In genomic region chr14:36519431-36520321, GRCh38 we compare ENCODE assay signal across 9 cellular contexts. TPM values are rescaled to one million over a fixed set of nuclear protein-coding genes. Genes with fewer than 3 reads are reported as not detected.
A peak's percentile ranks its signal among the peaks of the same experiment; 100 is the strongest.
DNase-seq lines count a peak whose midpoint lies in the region; ATAC-seq and TF ChIP-seq lines count a peak whose summit lies in the region.
"Had no signal": no experiment of that assay in that cellular context is flagged by ENCODE, and none has a peak within 500 bp of the region (broad histone marks: within the 10 kb centered on the region; RNA-seq: fewer than 3 reads in every experiment).

Gene NKX2-1 (minus strand): TSS chr14:36520232. CDS start chr14:36520129, 103 bp downstream.

- H3K9me3 ChIP-seq in CD4-positive, alpha-beta T cell (ENCODE audit: control insufficient read depth, low read length) = no peaks in the 10 kb centered on the region

- peak within 1 kb of the TSS; percentile 63 for H3K4me3 Mint-ChIP-seq in CD4-positive, alpha-beta T cell
- peak within 1 kb of the TSS; percentile 11 for H3K4me3 Mint-ChIP-seq in activated B cell treated with CpG ODN at 0.5 μM for 24 hours

- no peak within 1 kb of the TSS for H3K9ac ChIP-seq in mesendoderm (ENCODE audit: low read length)

- H2BK120ac ChIP-seq in mesendoderm (ENCODE audit: low read depth, low read length) = no peak within 1 kb of the TSS

- H4K8ac ChIP-seq in mesendoderm (ENCODE audit: low read depth, low read length) = no peak within 1 kb of the TSS

- TF ChIP-seq CTCF in CD4-positive, alpha-beta T cell (IDR thresholded peaks at IDR 0.05) = no peak
- no peak for TF ChIP-seq CTCF in HL-60 (IDR thresholded peaks at IDR 0.05; ENCODE audit: insufficient read depth, low read length)
- TF ChIP-seq CTCF in activated B cell treated with CpG ODN at 0.5 μM for 24 hours (IDR thresholded peaks at IDR 0.05) = no peak

- no peak for ATAC-seq in CD4-positive, alpha-beta T cell (ENCODE audit: poor library complexity)
- no peak for ATAC-seq in activated B cell treated with CpG ODN at 0.5 μM for 24 hours (ENCODE audit: low read depth)

- no peak within 1 kb of the TSS for H3K4ac ChIP-seq in mesendoderm (ENCODE audit: low read depth, low read length)

- intact Hi-C loops in CD4-positive, alpha-beta T cell (cut with DNase I, micrococcal nuclease) = no loop called here
- intact Hi-C loops in activated B cell treated with CpG ODN at 0.5 μM for 24 hours (cut with micrococcal nuclease) = loop anchor here (5.0 to 10.0 kb wide), 2 partner anchors 65 to 138 kb away; partner anchors contain the start of gene NKX2-8

- H3K27ac Mint-ChIP-seq in CD4-positive, alpha-beta T cell = no peak within 1 kb of the TSS
- H3K27ac Mint-ChIP-seq in activated B cell treated with CpG ODN at 0.5 μM for 24 hours = no peak within 1 kb of the TSS

- no peaks in the 10 kb centered on the region for H3K79me2 ChIP-seq in mesendoderm (ENCODE audit: control insufficient read depth, insufficient read depth, low read length)

- peaks cover 87% of the 10 kb centered on the region for H3K27me3 ChIP-seq in CD4-positive, alpha-beta T cell (ENCODE audit: control insufficient read depth, insufficient read depth, low read length)
- H3K27me3 ChIP-seq in HL-60 (ENCODE audit: insufficient read depth, poor library complexity, severe bottlenecking) (peaks cover 91% of the 10 kb centered on the region), mesendoderm (ENCODE audit: insufficient read depth, low read length, poor library complexity) (peaks cover 82% of the 10 kb centered on the region)

- H3K56ac ChIP-seq in mesendoderm (ENCODE audit: low read length) = peak within 1 kb of the TSS; percentile 31

- no peaks in the 10 kb centered on the region for H3K79me1 ChIP-seq in mesendoderm (ENCODE audit: low read length)

- no peak within 1 kb of the TSS for H3K23ac ChIP-seq in mesendoderm (ENCODE audit: low read length)

- no peak within 1 kb of the TSS for H4K5ac ChIP-seq in mesendoderm (ENCODE audit: low read length)

- no peaks in the 10 kb centered on the region for H3K4me1 ChIP-seq in mesendoderm (ENCODE audit: control insufficient read depth, low read depth, low read length)

- H3K18ac ChIP-seq in mesendoderm (ENCODE audit: low read length) = no peak within 1 kb of the TSS

- CTCF ChIA-PET in CD4-positive, alpha-beta T cell (lab: Charles Lee) = no interaction called here
- CTCF ChIA-PET in activated B cell treated with CpG ODN at 0.5 μM for 24 hours (lab: Charles Lee) = no interaction called here

- no peak within 1 kb of the TSS for H2AK5ac ChIP-seq in mesendoderm (ENCODE audit: low read length)

- H3K27me3 Mint-ChIP-seq in CD4-positive, alpha-beta T cell = peaks cover 66% of the 10 kb centered on the region
- peaks cover 52% of the 10 kb centered on the region for H3K27me3 Mint-ChIP-seq in activated B cell treated with CpG ODN at 0.5 μM for 24 hours

- H2BK15ac ChIP-seq in mesendoderm (replicated peaks; ENCODE audit: low read depth) = no peak within 1 kb of the TSS

- POLR2A ChIA-PET in CD4-positive, alpha-beta T cell (lab: Charles Lee) = no interaction called here
- POLR2A ChIA-PET in activated B cell treated with CpG ODN at 0.5 μM for 24 hours (lab: Charles Lee) = no interaction called here

- H3K4me3 ChIP-seq in HL-60 (replicated peaks; ENCODE audit: insufficient read depth, low read length) (0 out of 2 replicates have a peak within 1 kb of the TSS, but pooled peaks have one; percentile 11), mesendoderm (ENCODE audit: low read length) (no peak within 1 kb of the TSS)
- H3K4me3 ChIP-seq: cardiac muscle cell had no signal

- H3K4me1 Mint-ChIP-seq in CD4-positive, alpha-beta T cell (ENCODE audit: low read depth) = peaks cover 13% of the 10 kb centered on the region
- peaks cover 7% of the 10 kb centered on the region for H3K4me1 Mint-ChIP-seq in activated B cell treated with CpG ODN at 0.5 μM for 24 hours

- peak within 1 kb of the TSS; percentile 71 for H3K4me2 ChIP-seq in mesendoderm (ENCODE audit: low read length)

- no peak within 1 kb of the TSS for H2BK5ac ChIP-seq in mesendoderm (ENCODE audit: low read length)

- no peaks in the 10 kb centered on the region for H3K9me3 Mint-ChIP-seq in CD4-positive, alpha-beta T cell
- H3K9me3 Mint-ChIP-seq in activated B cell treated with CpG ODN at 0.5 μM for 24 hours = no peaks in the 10 kb centered on the region

- H3K36me3 ChIP-seq in mesendoderm (ENCODE audit: control insufficient read depth, insufficient read depth, low read length) = no peaks in the 10 kb centered on the region
- H3K36me3 ChIP-seq: cardiac muscle cell had no signal

- H3K36me3 Mint-ChIP-seq in CD4-positive, alpha-beta T cell (ENCODE audit: low read depth) = no peaks in the 10 kb centered on the region
- H3K36me3 Mint-ChIP-seq in activated B cell treated with CpG ODN at 0.5 μM for 24 hours (ENCODE audit: low read depth) = no peaks in the 10 kb centered on the region

- DNase-seq in CD4-positive, alpha-beta T cell = no peak
- DNase-seq in HL-60 (ENCODE audit: low read depth in 1 of 2, low spot score in 1 of 2) = no peak
- no peak for DNase-seq in activated B cell treated with CpG ODN at 0.5 μM for 24 hours
- DNase-seq in mesendoderm = peak; percentile 82
- DNase-seq in SIG-M5 treated with dmso at 0.1 percent for 504 hours (lab: John Stamatoyannopoulos, UW; ENCODE audit: unreplicated experiment) = no peak
- DNase-seq in medulla oblongata (ENCODE audit: extremely low spot score) = no peak
- no peak for DNase-seq in Ammon's horn (ENCODE audit: low spot score)
- DNase-seq in cerebellum (ENCODE audit: low spot score) = no peak

- no CpG with 5 or more reads among the region's 49 CpGs for WGBS in mesendoderm (ENCODE audit: extremely low coverage, insufficient coverage, low lambda C conversion rate)

- no peak within 1 kb of the TSS for H3K27ac ChIP-seq in CD4-positive, alpha-beta T cell (ENCODE audit: low read depth, low read length)
- no peak within 1 kb of the TSS for H3K27ac ChIP-seq in HL-60 (replicated peaks)
- H3K27ac ChIP-seq in mesendoderm (ENCODE audit: low read depth, low read length) = no peak within 1 kb of the TSS
- H3K27ac ChIP-seq: cardiac muscle cell had no signal

RNA-seq across cellular contexts. Expression of gene NKX2-1, which starts in this region (rescaled TPM):
- total RNA-seq in CD4-positive, alpha-beta T cell = not detected
- total RNA-seq in activated B cell treated with CpG ODN at 0.5 μM for 24 hours (not detected in 2 replicates), cerebellum (not detected)
- polyA plus RNA-seq in mesendoderm (2013, experiment 1 of 2) = 0.01 TPM
- not detected for polyA plus RNA-seq in mesendoderm (2013, experiment 2 of 2)
- total RNA-seq: cardiac muscle cell had no signal
